ENCODE assay signal across 1 cellular context in genomic region chr6:165615629-165616028, GRCh38.
TF ChIP-seq lines count a peak whose summit lies in the region.

No MANE protein-coding gene starts in this region.

TF ChIP-seq in HepG2, 621 proteins besides CTCF, POLR2A, EP300 and RAD21 (continued from another document):
- TF ChIP-seq ZBTB34 (CRISPR knock-in tag; IDR thresholded peaks at IDR 0.05) = no peak
- TF ChIP-seq ZNF281 (CRISPR knock-in tag; IDR thresholded peaks at IDR 0.05; ENCODE audit: borderline replicate concordance) = no peak
- no peak for TF ChIP-seq ZNF891 (CRISPR knock-in tag; IDR thresholded peaks at IDR 0.05)
- no peak for TF ChIP-seq ZSCAN25 (CRISPR knock-in tag; IDR thresholded peaks at IDR 0.05)
- no peak for TF ChIP-seq ZNF34 (CRISPR knock-in tag; IDR thresholded peaks at IDR 0.05; ENCODE audit: borderline replicate concordance)
- no peak for TF ChIP-seq PCBP2 (optimal IDR thresholded peaks at IDR 0.05; ENCODE audit: low read depth, low read length, poor library complexity, severe bottlenecking)
- TF ChIP-seq DPF2 (CRISPR knock-in tag; IDR thresholded peaks at IDR 0.05; ENCODE audit: borderline replicate concordance, low read depth) = no peak
- TF ChIP-seq ZNF460 (CRISPR knock-in tag; IDR thresholded peaks at IDR 0.05; ENCODE audit: borderline replicate concordance) = no peak
- no peak for TF ChIP-seq ZNF138 (CRISPR knock-in tag; IDR thresholded peaks at IDR 0.05; ENCODE audit: low read depth)
- no peak for TF ChIP-seq ZBTB40 (IDR thresholded peaks at IDR 0.05)
- TF ChIP-seq ZBTB40 (CRISPR knock-in tag; IDR thresholded peaks at IDR 0.05) = no peak
- TF ChIP-seq SKI (IDR thresholded peaks at IDR 0.05; ENCODE audit: partially characterized antibody) = no peak
- TF ChIP-seq GABPA (IDR thresholded peaks at IDR 0.05; ENCODE audit: low read depth, low read length) = no peak
- no peak for TF ChIP-seq GABPA (CRISPR knock-in tag; IDR thresholded peaks at IDR 0.05; ENCODE audit: low read depth)
- TF ChIP-seq NFKBIZ (CRISPR knock-in tag; IDR thresholded peaks at IDR 0.05) = no peak
